Comparison of ENCODE assay signal across 8 cellular contexts in the genomic region with DNA sequence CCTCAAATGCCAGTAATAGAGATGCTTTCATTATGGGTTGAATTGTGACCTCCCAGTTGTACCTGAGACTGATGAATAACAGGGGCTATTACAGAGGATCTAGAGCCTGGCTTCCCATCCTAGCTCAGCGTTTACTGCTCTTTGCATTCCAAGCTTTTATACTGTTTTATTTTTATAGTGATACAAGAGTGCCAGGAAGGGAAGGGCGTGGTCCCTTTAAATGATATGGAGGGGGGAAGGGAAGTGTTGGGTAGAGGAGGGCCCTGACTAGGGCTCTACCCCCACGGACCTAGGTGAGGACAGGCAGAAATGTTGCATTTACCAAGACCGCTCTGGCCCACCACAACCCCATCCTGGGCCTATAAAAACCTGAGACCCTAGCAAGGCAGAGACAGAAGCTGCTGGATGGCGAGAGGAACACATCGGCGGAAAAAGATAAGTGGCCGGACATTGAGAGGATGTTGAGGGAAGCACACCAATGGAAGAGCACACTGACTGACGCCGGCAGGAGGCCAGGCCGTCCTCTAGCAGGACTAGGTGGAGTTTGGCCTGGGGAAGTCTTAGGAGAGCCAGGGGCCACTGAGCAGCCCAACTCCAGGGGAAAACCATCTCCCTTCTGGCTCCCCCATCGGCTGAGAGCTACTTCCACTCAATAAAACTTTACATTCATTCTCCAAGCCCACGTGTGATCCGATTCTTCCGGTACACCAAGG.
"Had no signal": no experiment of that assay in that cellular context is flagged by ENCODE, and none has a peak within 500 bp of the region (broad histone marks: within the 10 kb centered on the region; RNA-seq: fewer than 3 reads in every experiment).

No MANE protein-coding gene starts in this region.

- H2AFZ ChIP-seq: GM23338 had no signal

- H3K36me3 ChIP-seq: HAP-1 had no signal

- H3K4me1 ChIP-seq: HAP-1 had no signal

- FAIRE-seq: HTR-8/SVneo, K562 had no signal

- H3K9me3 ChIP-seq: HAP-1 had no signal

- H3K4me2 ChIP-seq: GM23338 had no signal

- H3K4me3 ChIP-seq: GM23338, HAP-1, K562 had no signal

- DNase-seq: H7, HFFc6, IMR-90 had no signal

- ATAC-seq: GM23338, HCT116, K562 had no signal
